Comparison of ENCODE assay signal across 28 cellular contexts in the genomic region with DNA sequence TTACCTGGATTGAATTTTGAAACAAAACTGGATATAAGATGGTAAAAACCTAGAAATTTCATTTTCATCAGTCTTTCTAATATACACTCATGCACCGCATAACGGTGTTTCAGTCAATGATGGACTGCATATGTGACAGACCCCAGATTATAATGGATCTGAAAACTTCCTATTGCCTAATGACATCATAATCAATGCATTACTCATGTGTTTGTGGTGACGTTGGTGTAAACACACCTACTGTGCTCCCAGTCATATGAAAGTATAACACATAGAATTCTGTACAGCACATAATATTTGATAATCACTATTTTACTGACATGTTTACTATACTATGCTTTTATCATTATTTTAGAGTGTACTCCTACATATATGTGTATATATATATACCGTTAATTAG.
"Had no signal": no experiment of that assay in that cellular context is flagged by ENCODE, and none has a peak within 500 bp of the region (broad histone marks: within the 10 kb centered on the region; RNA-seq: fewer than 3 reads in every experiment).

No MANE protein-coding gene starts in this region.

- H3K27ac ChIP-seq: colonic mucosa, coronary artery, dorsolateral prefrontal cortex, epithelial cell of prostate, esophagus muscularis mucosa, esophagus squamous epithelium, foreskin keratinocyte, gastrocnemius medialis, gastroesophageal sphincter, heart left ventricle, heart right ventricle had no signal

- FAIRE-seq: colon, endometrium, endothelial cell of umbilical vein, frontal cortex had no signal

- H3K36me3 ChIP-seq: colonic mucosa, esophagus muscularis mucosa, esophagus squamous epithelium, gastrocnemius medialis, gastroesophageal sphincter, heart left ventricle, heart right ventricle had no signal

- H3K4me3 ChIP-seq: colonic mucosa, coronary artery, dorsolateral prefrontal cortex, esophagus muscularis mucosa, esophagus squamous epithelium, gastrocnemius medialis, gastroesophageal sphincter, heart left ventricle, heart right ventricle had no signal

- H3K4me1 ChIP-seq: colonic mucosa, esophagus muscularis mucosa, esophagus squamous epithelium, foreskin keratinocyte, gastrocnemius medialis, gastroesophageal sphincter, heart left ventricle, heart right ventricle had no signal

- ATAC-seq: effector memory CD8-positive, alpha-beta T cell; esophagus mucosa; gastrocnemius medialis; gastroesophageal sphincter; heart left ventricle; heart right ventricle had no signal

- DNase-seq: colonic mucosa; cortex of kidney; dermis blood vessel endothelial cell; dorsolateral prefrontal cortex; effector CD4-positive, alpha-beta T cell; effector CD8-positive, alpha-beta T cell; effector memory CD4-positive, alpha-beta T cell; effector memory CD8-positive, alpha-beta T cell; endodermal cell; erythroblast; esophagus squamous epithelium; foreskin fibroblast; foreskin melanocyte; gastrocnemius medialis; glutamatergic neuron; head of caudate nucleus; heart left ventricle; heart right ventricle had no signal

- H3K9me3 ChIP-seq: colonic mucosa, esophagus muscularis mucosa, esophagus squamous epithelium, gastrocnemius medialis, gastroesophageal sphincter, heart left ventricle, heart right ventricle had no signal

- H3K27me3 ChIP-seq: colonic mucosa, dorsolateral prefrontal cortex, esophagus muscularis mucosa, esophagus squamous epithelium, foreskin keratinocyte, gastrocnemius medialis, gastroesophageal sphincter, heart left ventricle, heart right ventricle had no signal
